ENCODE assay signal across 10 cellular contexts in genomic region chr6:139133272-139133671, GRCh38. TPM values are rescaled to one million over a fixed set of nuclear protein-coding genes. Genes with fewer than 3 reads are reported as not detected.
DNase-seq lines count a peak whose midpoint lies in the region; ATAC-seq, FAIRE-seq and TF ChIP-seq lines count a peak whose summit lies in the region.
"Had no signal": no experiment of that assay in that cellular context is flagged by ENCODE, and none has a peak within 500 bp of the region (broad histone marks: within the 10 kb centered on the region; RNA-seq: fewer than 3 reads in every experiment).

No MANE protein-coding gene starts in this region.

- H3K4me1 Mint-ChIP-seq in CD4-positive, alpha-beta memory T cell = peaks cover 44 to 79% (median 60%) of the 10 kb centered on the region in 4 donors
- H3K4me1 Mint-ChIP-seq in neural progenitor cell = peaks cover 21% of the 10 kb centered on the region

- intact Hi-C loops in CD4-positive, alpha-beta memory T cell (cut with micrococcal nuclease) = loop anchor here (1.0 kb wide), 1 partner anchor 20 kb away; no protein-coding TSS in a partner anchor
- intact Hi-C loops in GM12878 (cut with micrococcal nuclease; ENCODE audit: unreplicated experiment) = no loop called here

- POLR2A ChIA-PET in CD4-positive, alpha-beta memory T cell (lab: Charles Lee; ENCODE audit: partially characterized antibody) = interaction anchor here (0.8 to 6.5 kb wide), 12 partner anchors 8 to 241 kb away, joined by 3 to 60 read pairs (median 15); partner anchors contain the start of genes ABRACL, CITED2 and TXLNB
- POLR2A ChIA-PET in GM12878 (lab: Charles Lee) = no interaction called here

- TF ChIP-seq EP300 in GM12878 (IDR thresholded peaks at IDR 0.05; ENCODE audit: borderline replicate concordance in 1 of 2, control insufficient read depth in 1 of 2, low read depth in 2 of 2, low read length in 2 of 2) = no peak

- no peak for TF ChIP-seq RAD21 in GM12878 (IDR thresholded peaks at IDR 0.05; ENCODE audit: insufficient read depth, low read depth, low read length)

- ATAC-seq in HG02588 (IDR thresholded peaks at IDR 0.05; ENCODE audit: unreplicated experiment) = peak; percentile 27
- ATAC-seq in GM12878 = peak; percentile 55
- no peak for ATAC-seq in HG02973 (IDR thresholded peaks at IDR 0.05; ENCODE audit: unreplicated experiment)

- CTCF ChIA-PET in CD4-positive, alpha-beta memory T cell (lab: Charles Lee; ENCODE audit: partially characterized antibody) = interaction anchor here (0.7 to 3.5 kb wide), 14 partner anchors 9 to 242 kb away, joined by 3 to 15 read pairs (median 4); partner anchors contain the start of genes CITED2 and REPS1
- CTCF ChIA-PET in GM12878 (lab: Yijun Ruan, JAX) = interaction anchor here (0.6 to 1.9 kb wide), 9 partner anchors 8 to 318 kb away, joined by 3 to 9 read pairs (median 5); no protein-coding TSS in a partner anchor

- in situ Hi-C loops in GM12878 (cut with MboI) = no loop called here

- H3K36me3 ChIP-seq in CD4-positive, alpha-beta memory T cell (ENCODE audit: insufficient read depth, low read length) = peaks cover 4% of the 10 kb centered on the region
- H3K36me3 ChIP-seq in GM12878 (ENCODE audit: control insufficient read depth in 2 of 2, insufficient read depth in 2 of 2, low read length in 1 of 2) (no peaks in the 10 kb centered on the region), neural progenitor cell (no peaks in the 10 kb centered on the region), smooth muscle cell (ENCODE audit: low read depth) (no peaks in the 10 kb centered on the region)

- H3K4me3 Mint-ChIP-seq in CD4-positive, alpha-beta memory T cell = peak overlapping the region; percentile 44 to 83 (median 66)
- H3K4me3 Mint-ChIP-seq in neural progenitor cell = peak overlapping the region; percentile 46

- no peak overlapping the region for H3K9ac ChIP-seq in GM12878 (ENCODE audit: control insufficient read depth, insufficient read depth, low read length)
- H3K9ac ChIP-seq in neural progenitor cell = no peak overlapping the region
- H3K9ac ChIP-seq in smooth muscle cell (ENCODE audit: low read depth) = no peak overlapping the region

- H3K4me3 ChIP-seq in CD4-positive, alpha-beta memory T cell (ENCODE audit: low read length in 2 of 2) = no peak overlapping the region
- H3K4me3 ChIP-seq in GM12878 (no peak overlapping the region), neural progenitor cell (no peak overlapping the region), smooth muscle cell (no peak overlapping the region)

- peaks cover 0 to 7% (median 3%) of the 10 kb centered on the region in 8 donors for H3K9me3 Mint-ChIP-seq in CD4-positive, alpha-beta memory T cell
- no peaks in the 10 kb centered on the region for H3K9me3 Mint-ChIP-seq in neural progenitor cell

- peaks cover 19 to 28% of the 10 kb centered on the region in 2 donors for H3K36me3 Mint-ChIP-seq in CD4-positive, alpha-beta memory T cell
- peaks cover 7% of the 10 kb centered on the region for H3K36me3 Mint-ChIP-seq in neural progenitor cell

- TF ChIP-seq POLR2A in GM12878 (IDR thresholded peaks at IDR 0.05; ENCODE audit: low read depth, low read length) (no peak), GM12892 (IDR thresholded peaks at IDR 0.05; ENCODE audit: low read depth, low read length) (no peak)

- peak overlapping the region; percentile 97 for H3K27ac ChIP-seq in CD4-positive, alpha-beta memory T cell (ENCODE audit: low read depth, low read length)
- no peak overlapping the region for H3K27ac ChIP-seq in GM12878 (ENCODE audit: control insufficient read depth, insufficient read depth)
- H3K27ac ChIP-seq in neural progenitor cell = no peak overlapping the region
- H3K27ac ChIP-seq in smooth muscle cell (ENCODE audit: low read depth) = no peak overlapping the region

- H3K79me2 ChIP-seq in GM12878 (ENCODE audit: control insufficient read depth, insufficient read depth, low read length) = no peaks in the 10 kb centered on the region
- H3K79me2 ChIP-seq in neural progenitor cell (ENCODE audit: low read depth) = peaks cover 10% of the 10 kb centered on the region
- H3K79me2 ChIP-seq in smooth muscle cell (ENCODE audit: low read depth) = peaks cover 20% of the 10 kb centered on the region

- WGBS in GM12878 (ENCODE audit: insufficient coverage, insufficient replicate concordance, low lambda C conversion rate, missing lambda C conversion rate) = 0% methylated on average over 8 of the region's 8 CpGs
- WGBS in smooth muscle cell (ENCODE audit: low lambda C conversion rate) = 92% methylated on average over 8 of the region's 8 CpGs

- H3F3A ChIP-seq in neural progenitor cell (ENCODE audit: low read depth) (peaks cover 11% of the 10 kb centered on the region), smooth muscle cell (ENCODE audit: low read depth) (peaks cover 19% of the 10 kb centered on the region)

- TF ChIP-seq CTCF in GM12878 (IDR thresholded peaks at IDR 0.05 in 2 of 3, conservative IDR thresholded peaks at IDR 0.05 in 1 of 3; ENCODE audit: control insufficient read depth in 2 of 3, extremely low read depth in 1 of 3, insufficient read depth in 1 of 3, low read depth in 3 of 3, low read length in 3 of 3) (no peak), neural progenitor cell (IDR thresholded peaks at IDR 0.05) (no peak), smooth muscle cell (IDR thresholded peaks at IDR 0.05; ENCODE audit: borderline replicate concordance, insufficient read depth, poor library complexity, severe bottlenecking) (no peak)

- SMC1A ChIA-PET in GM12878 (lab: Charles Lee; ENCODE audit: uncharacterized antibody, unreplicated experiment) = interaction anchor here (0.9 to 2.4 kb wide), 8 partner anchors 8 to 317 kb away, joined by 4 to 12 read pairs (median 5); partner anchors contain the start of gene CITED2

- H2AFZ ChIP-seq in GM12878 (ENCODE audit: control insufficient read depth, low read depth, low read length) (peak overlapping the region; percentile 9; the same call in 1 of the 2 replicates), neural progenitor cell (replicated peaks) (no peak overlapping the region), smooth muscle cell (ENCODE audit: low read depth) (no peak overlapping the region)

- no TSS peak for BruUV-seq in GM12878 (replicated peaks; lab: Mats Ljungman, UMichigan)

- H3K27me3 ChIP-seq in CD4-positive, alpha-beta memory T cell (ENCODE audit: insufficient read depth, low read length) = no peaks in the 10 kb centered on the region
- H3K27me3 ChIP-seq in GM12878 (replicated peaks in 1 of 2; ENCODE audit: control insufficient read depth in 2 of 2, insufficient read depth in 2 of 2, low read length in 1 of 2) (no peaks in the 10 kb centered on the region), neural progenitor cell (peaks cover 15% of the 10 kb centered on the region), smooth muscle cell (ENCODE audit: low read depth) (no peaks in the 10 kb centered on the region)

- H3K4me1 ChIP-seq in CD4-positive, alpha-beta memory T cell (ENCODE audit: insufficient read depth, low read length) = peaks cover 55% of the 10 kb centered on the region
- H3K4me1 ChIP-seq in GM12878 (ENCODE audit: control insufficient read depth, insufficient read depth, low read length) (peaks cover 6% of the 10 kb centered on the region), neural progenitor cell (no peaks in the 10 kb centered on the region), smooth muscle cell (ENCODE audit: low read depth) (peaks cover 14% of the 10 kb centered on the region)

- peak overlapping the region; percentile 21; the same call in 1 of the 2 replicates for H3K4me2 ChIP-seq in GM12878 (ENCODE audit: control insufficient read depth, insufficient read depth)
- no peak overlapping the region for H3K4me2 ChIP-seq in neural progenitor cell
- no peak overlapping the region for H3K4me2 ChIP-seq in smooth muscle cell

- H4K20me1 ChIP-seq in GM12878 (ENCODE audit: control insufficient read depth, insufficient read depth) (no peaks in the 10 kb centered on the region), neural progenitor cell (ENCODE audit: low read depth) (no peaks in the 10 kb centered on the region), smooth muscle cell (ENCODE audit: low read depth) (peaks cover 14% of the 10 kb centered on the region)

- RAD21 ChIA-PET in GM12878 (lab: Charles Lee; ENCODE audit: unreplicated experiment) = interaction anchor here (0.8 to 1.6 kb wide), 3 partner anchors 28 to 231 kb away, joined by 3 to 6 read pairs (median 4); no protein-coding TSS in a partner anchor

- DNase-seq in CD4-positive, alpha-beta memory T cell = no peak
- DNase-seq in GM12878 (ENCODE audit: low read depth, low spot score) = no peak
- DNase-seq in neural progenitor cell (ENCODE audit: low spot score) = no peak
- DNase-seq in SKM-1 (lab: John Stamatoyannopoulos, UW; ENCODE audit: unreplicated experiment) = no peak
- DNase-seq in GM12892 (ENCODE audit: insufficient read length) = no peak
- no peak for DNase-seq in smooth muscle cell (lab: John Stamatoyannopoulos, UW; ENCODE audit: unreplicated experiment)
- DNase-seq: stimulated activated CD4-positive, alpha-beta T cell treated with anti-CD3 and anti-CD28 coated beads, Interleukin-2, amount 100 ng/mL, for 24 hours had no signal

- peak overlapping the region; percentile 93 to 100 (median 99) for H3K27ac Mint-ChIP-seq in CD4-positive, alpha-beta memory T cell
- no peak overlapping the region for H3K27ac Mint-ChIP-seq in neural progenitor cell

- no peaks in the 10 kb centered on the region for H3K27me3 Mint-ChIP-seq in CD4-positive, alpha-beta memory T cell
- peaks cover 10% of the 10 kb centered on the region for H3K27me3 Mint-ChIP-seq in neural progenitor cell (ENCODE audit: insufficient read depth, low read depth)

- H3K9me3 ChIP-seq in CD4-positive, alpha-beta memory T cell (ENCODE audit: control insufficient read depth in 1 of 2, low read length in 2 of 2) = no peaks in the 10 kb centered on the region
- H3K9me3 ChIP-seq in GM12878 (replicated peaks; ENCODE audit: control insufficient read depth, insufficient read depth, low read length) (no peaks in the 10 kb centered on the region), neural progenitor cell (ENCODE audit: low read depth) (no peaks in the 10 kb centered on the region), smooth muscle cell (replicated peaks; ENCODE audit: low read depth) (no peaks in the 10 kb centered on the region)

- no peak for FAIRE-seq in GM12878 (lab: Jason Lieb, UNC)
- no peak for FAIRE-seq in GM12892 (lab: Jason Lieb, UNC)
- FAIRE-seq: G401.6 had no signal

RNA-seq across cellular contexts. Expression of gene HECA, which starts 1.6 kb away (rescaled TPM):
- 100 to 1,000 TPM; 154 to 161 TPM for total RNA-seq in CD4-positive, alpha-beta memory T cell
- polyA plus RNA-seq in CD4-positive, alpha-beta memory T cell = 10 to 100 TPM in 1 of 2 donors, 1 to 10 TPM in 1; 5.4 to 12.1 TPM
- 5.5 and 6.6 TPM in 2 replicates for total RNA-seq in GM12878 (2013; cell fraction: nucleolus; rRNA removed)
- total RNA-seq in GM12878 (2014; rRNA removed) (3.9 and 4.5 TPM in 2 replicates), GM12878 (2014; rRNA removed; fragmentation: Illumina TruSeq; extraction: Trizol) (3.5 and 3.7 TPM in 2 replicates), GM12878 (2021) (4.5 and 4.7 TPM in 2 replicates), neural progenitor cell (ENCODE audit: low replicate concordance) (10.3 and 12.7 TPM in 2 replicates), smooth muscle cell (19.7 and 21.3 TPM in 2 replicates)
- 1.9 TPM for polyA plus RNA-seq in GM12878 (2011; ENCODE audit: low read depth)
- polyA plus RNA-seq in GM12878 (2011; rRNA removed) (7.2 and 9.4 TPM in 2 replicates), GM12878 (2014; fragmentation: Illumina TruSeq; extraction: Trizol) (2.8 TPM in 2 replicates), GM12878 (2014; fragmentation: Nextera tagmentation; extraction: Ambion mirVana) (under 1 TPM; 0.64 to 0.82 TPM), GM12878 (2014; rRNA removed) (2.4 and 2.6 TPM in 2 replicates), GM12878 (2016; fragmentation: Nextera tagmentation; extraction: Ambion mirVana) (under 1 TPM; 0.52 to 0.59 TPM), smooth muscle cell (7.2 and 7.7 TPM in 2 replicates)
- 3.2 and 3.4 TPM in 2 replicates for polyA plus RNA-seq in GM12878 (2011; cell fraction: cytosol; rRNA removed)
- polyA plus RNA-seq in GM12878 (2011; cell fraction: nucleus; rRNA removed) = 2.5 and 3.0 TPM in 2 replicates
- 3.1 and 3.2 TPM in 2 replicates for polyA plus RNA-seq in GM12878 (2012)
- polyA minus RNA-seq in GM12878 (2011; rRNA and poly(A)+ RNA removed) = 10.3 and 11.0 TPM in 2 replicates
- 4.7 and 5.3 TPM in 2 replicates for polyA minus RNA-seq in GM12878 (2011; cell fraction: cytosol; rRNA and poly(A)+ RNA removed)
- polyA minus RNA-seq in GM12878 (2011; cell fraction: nucleus; rRNA and poly(A)+ RNA removed) = 3.5 and 6.1 TPM in 2 replicates
- 2.0 TPM for polyA plus RNA-seq in GM12892 (2012; ENCODE audit: missing spikeins)
